ENCODE assay signal across 10 cellular contexts in the genomic region with DNA sequence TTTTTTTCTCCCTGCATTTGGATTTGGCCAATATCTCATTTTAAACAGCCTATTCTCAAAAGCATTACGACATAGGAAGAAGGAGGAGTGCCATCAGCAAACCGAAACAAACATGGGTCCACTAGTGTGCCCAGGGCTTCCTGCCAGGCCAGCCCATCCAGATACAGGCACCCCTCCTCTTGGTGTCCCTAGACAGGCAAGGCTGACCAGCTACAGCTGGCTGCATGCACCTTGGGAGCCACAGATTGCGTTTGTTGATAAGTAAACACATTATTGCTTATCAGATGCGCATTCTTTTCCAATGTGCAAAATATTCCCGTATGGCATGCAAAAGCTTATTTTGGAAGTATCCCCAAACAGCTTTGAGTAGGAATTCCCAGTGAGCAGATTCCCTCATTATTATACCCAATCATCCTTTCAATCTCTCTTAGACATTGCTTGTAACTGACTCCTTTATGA.
DNase-seq lines count a peak whose midpoint lies in the region; ATAC-seq and TF ChIP-seq lines count a peak whose summit lies in the region.
"Had no signal": no experiment of that assay in that cellular context is flagged by ENCODE, and none has a peak within 500 bp of the region (broad histone marks: within the 10 kb centered on the region; RNA-seq: fewer than 3 reads in every experiment).

No MANE protein-coding gene starts in this region.

- TF ChIP-seq CTCF in gastroesophageal sphincter (IDR thresholded peaks at IDR 0.05) = no peak

- WGBS in gastroesophageal sphincter (ENCODE audit: low coverage in 1 of 2), 2 donors = 24 to 29% methylated on average over 4 to 5 of the region's 5 CpGs

- intact Hi-C loops in posterior vena cava (cut with DNase I) = no loop called here

- peak; percentile 43 for ATAC-seq in gastroesophageal sphincter
- no peak for ATAC-seq in stimulated activated effector memory CD8-positive, alpha-beta T cell treated with anti-CD3 and anti-CD28 coated beads, Interleukin-12 subunit alpha, Interleukin-12 subunit beta, amount 100 ng/mL, for 72 hours
- ATAC-seq in GM19324 (IDR thresholded peaks at IDR 0.05; ENCODE audit: low FRiP score, unreplicated experiment) = no peak
- ATAC-seq in GM19455 (IDR thresholded peaks at IDR 0.05; ENCODE audit: unreplicated experiment) = no peak

- peak overlapping the region in 1 of 2 donors; percentile 18 for H3K4me3 ChIP-seq in gastroesophageal sphincter

- no peaks in the 10 kb centered on the region for H3K27me3 ChIP-seq in gastroesophageal sphincter

- H3K4me3 Mint-ChIP-seq in stimulated activated effector memory CD8-positive, alpha-beta T cell treated with anti-CD3 and anti-CD28 coated beads, Interleukin-12 subunit alpha, Interleukin-12 subunit beta, amount 100 ng/mL, for 72 hours = no peak overlapping the region
- H3K4me3 Mint-ChIP-seq: activated naive CD4-positive, alpha-beta T cell treated with anti-CD3 and anti-CD28 coated beads for 36 hours had no signal

- H3K9me3 ChIP-seq in gastroesophageal sphincter = no peaks in the 10 kb centered on the region

- no peak for TF ChIP-seq POLR2A in gastroesophageal sphincter (IDR thresholded peaks at IDR 0.05)

- no peak for TF ChIP-seq EP300 in gastroesophageal sphincter (IDR thresholded peaks at IDR 0.05)

- peaks cover 0 to 36% (median 11%) of the 10 kb centered on the region in 3 donors for H3K4me1 ChIP-seq in gastroesophageal sphincter

- no peaks in the 10 kb centered on the region for H3K4me1 Mint-ChIP-seq in stimulated activated effector memory CD8-positive, alpha-beta T cell treated with anti-CD3 and anti-CD28 coated beads, Interleukin-12 subunit alpha, Interleukin-12 subunit beta, amount 100 ng/mL, for 72 hours

- DNase-seq in DMS79 (lab: John Stamatoyannopoulos, UW) (peak; percentile 55), NCI-H774 (lab: John Stamatoyannopoulos, UW) (peak; percentile 65), posterior vena cava (ENCODE audit: low spot score) (peak; percentile 82), OCI-M1 (lab: John Stamatoyannopoulos, UW) (no peak)
- no peak for DNase-seq in stimulated activated effector memory CD8-positive, alpha-beta T cell treated with anti-CD3 and anti-CD28 coated beads, Interleukin-12 subunit alpha, Interleukin-12 subunit beta, amount 100 ng/mL, for 72 hours (ENCODE audit: low spot score in 2 of 2)
- DNase-seq: activated naive CD4-positive, alpha-beta T cell treated with anti-CD3 and anti-CD28 coated beads for 36 hours; NCI-H1048 had no signal

- H3K36me3 ChIP-seq in gastroesophageal sphincter = no peaks in the 10 kb centered on the region

- H3K9me3 Mint-ChIP-seq in stimulated activated effector memory CD8-positive, alpha-beta T cell treated with anti-CD3 and anti-CD28 coated beads, Interleukin-12 subunit alpha, Interleukin-12 subunit beta, amount 100 ng/mL, for 72 hours = no peaks in the 10 kb centered on the region
- H3K9me3 Mint-ChIP-seq: activated naive CD4-positive, alpha-beta T cell treated with anti-CD3 and anti-CD28 coated beads for 36 hours had no signal

- H3K27ac Mint-ChIP-seq in stimulated activated effector memory CD8-positive, alpha-beta T cell treated with anti-CD3 and anti-CD28 coated beads, Interleukin-12 subunit alpha, Interleukin-12 subunit beta, amount 100 ng/mL, for 72 hours = no peak overlapping the region
- H3K27ac Mint-ChIP-seq: activated naive CD4-positive, alpha-beta T cell treated with anti-CD3 and anti-CD28 coated beads for 36 hours had no signal

- H3K36me3 Mint-ChIP-seq in stimulated activated effector memory CD8-positive, alpha-beta T cell treated with anti-CD3 and anti-CD28 coated beads, Interleukin-12 subunit alpha, Interleukin-12 subunit beta, amount 100 ng/mL, for 72 hours = no peaks in the 10 kb centered on the region

- peak overlapping the region in 1 of 4 donors; percentile 5 for H3K27ac ChIP-seq in gastroesophageal sphincter

Comparison
In these comparisons a context has a peak if more than half of its experiments do, and no peak if none do; other contexts are left out.
1. DNase-seq: peak in DMS79 (single experiment), NCI-H774 (single experiment) and posterior vena cava (single experiment); none in stimulated activated effector memory CD8-positive, alpha-beta T cell treated with anti-CD3 and anti-CD28 coated beads, Interleukin-12 subunit alpha, Interleukin-12 subunit beta, amount 100 ng/mL, for 72 hours (0 of 2) and OCI-M1 (single experiment).